In the genomic region with DNA sequence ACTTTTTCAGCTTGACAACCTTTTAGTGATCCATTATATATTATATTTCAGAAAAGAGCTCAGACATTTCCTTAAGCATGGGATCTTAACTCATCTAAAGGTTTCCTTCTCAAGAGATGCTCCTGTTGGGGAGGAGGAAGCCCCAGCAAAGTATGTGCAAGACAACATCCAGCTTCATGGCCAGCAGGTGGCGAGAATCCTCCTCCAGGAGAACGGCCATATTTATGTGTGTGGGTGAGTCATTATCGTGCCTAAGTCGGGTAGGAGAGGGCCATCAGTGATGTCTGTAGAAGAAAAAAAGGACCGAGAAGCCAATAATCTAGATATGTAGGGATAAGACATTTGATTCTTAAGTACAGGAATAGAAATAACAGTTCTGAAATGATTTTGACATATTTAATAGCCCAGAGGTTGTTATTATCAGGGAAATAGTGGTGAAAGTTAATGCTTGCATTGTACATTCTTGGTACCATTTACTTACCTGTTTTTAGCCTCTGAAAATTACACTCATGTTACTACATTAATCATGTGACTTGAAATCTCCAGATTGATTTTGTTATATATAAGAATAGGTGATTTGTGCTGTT, we compare ENCODE assay signal across 9 cellular contexts. TPM values are rescaled to one million over a fixed set of nuclear protein-coding genes. Genes with fewer than 3 reads are reported as not detected.
A peak's percentile ranks its signal among the peaks of the same experiment; 100 is the strongest.
DNase-seq lines count a peak whose midpoint lies in the region; ATAC-seq and TF ChIP-seq lines count a peak whose summit lies in the region.
"Had no signal": no experiment of that assay in that cellular context is flagged by ENCODE, and none has a peak within 500 bp of the region (broad histone marks: within the 10 kb centered on the region; RNA-seq: fewer than 3 reads in every experiment).

No MANE protein-coding gene starts in this region.

- H3K36me3 ChIP-seq in DND-41 (ENCODE audit: insufficient read depth, low read length) (peaks cover 92% of the 10 kb centered on the region), H7 (replicated peaks; ENCODE audit: control insufficient read depth, insufficient read depth, low read length) (peaks cover 32% of the 10 kb centered on the region), OCI-LY7 (ENCODE audit: insufficient read depth, low read length) (peaks cover 100% of the 10 kb centered on the region)

- H3K4me2 ChIP-seq in DND-41 (ENCODE audit: insufficient read depth, low read length): no peak overlapping the region
- H3K4me2 ChIP-seq in OCI-LY7 (ENCODE audit: low read length): no peak overlapping the region

- no peaks in the 10 kb centered on the region for H4K20me1 ChIP-seq in DND-41 (ENCODE audit: insufficient read depth, low read length)
- peaks cover 12% of the 10 kb centered on the region; the same call in 1 of the 2 replicates for H4K20me1 ChIP-seq in OCI-LY7 (ENCODE audit: insufficient read depth, low read length)

- CTCF ChIA-PET in OCI-LY7 (lab: Charles Lee; ENCODE audit: unreplicated experiment): interaction anchor here (0.9 kb wide), 1 partner anchor 10 kb away, joined by 3 read pairs; no protein-coding TSS in a partner anchor

- intact Hi-C loops in OCI-LY7 (cut with micrococcal nuclease; ENCODE audit: unreplicated experiment): no loop called here

- no peak overlapping the region for H3K9ac ChIP-seq in DND-41 (ENCODE audit: low read depth, low read length)

- H3K27me3 ChIP-seq in DND-41 (ENCODE audit: insufficient read depth, low read length, poor library complexity) (no peaks in the 10 kb centered on the region), H7 (ENCODE audit: control insufficient read depth, insufficient read depth, low read length) (no peaks in the 10 kb centered on the region)

- H3K27ac ChIP-seq in DND-41 (ENCODE audit: low read length) (no peak overlapping the region), OCI-LY7 (ENCODE audit: low read depth, low read length, poor library complexity, severe bottlenecking) (no peak overlapping the region)

- H2AFZ ChIP-seq in DND-41 (ENCODE audit: low read depth, low read length) (no peak overlapping the region), OCI-LY7 (ENCODE audit: low read length) (no peak overlapping the region)

- H3K4me1 ChIP-seq in DND-41 (ENCODE audit: insufficient read depth, low read length) (no peaks in the 10 kb centered on the region), OCI-LY7 (ENCODE audit: insufficient read depth, low read length, poor library complexity, severe bottlenecking) (no peaks in the 10 kb centered on the region)

- H3K4me3 ChIP-seq in DND-41 (ENCODE audit: low read depth in 1 of 2, low read length in 2 of 2) (no peak overlapping the region), H7 (ENCODE audit: insufficient read depth, low read depth, low read length) (no peak overlapping the region), OCI-LY7 (ENCODE audit: low read depth, low read length, poor library complexity, severe bottlenecking) (no peak overlapping the region), cardiac fibroblast (replicated peaks in 1 of 2; ENCODE audit: low read depth in 2 of 2, low read length in 2 of 2) (no peak overlapping the region)

- BruUV-seq in OCI-LY7 (replicated peaks; lab: Mats Ljungman, UMichigan): no TSS peak

- H3K79me2 ChIP-seq in DND-41 (ENCODE audit: insufficient read depth, low read length): no peaks in the 10 kb centered on the region
- no peaks in the 10 kb centered on the region for H3K79me2 ChIP-seq in OCI-LY7 (ENCODE audit: insufficient read depth, low read depth, low read length)

- POLR2A ChIA-PET in OCI-LY7 (lab: Charles Lee): interaction anchor here (1.2 to 1.5 kb wide), 2 partner anchors 11 to 29 kb away, joined by 3 to 4 read pairs; no protein-coding TSS in a partner anchor

- H3K9me3 Mint-ChIP-seq in progenitor cell of endocrine pancreas (ENCODE audit: low read depth): no peaks in the 10 kb centered on the region

- DNase-seq in DND-41 (peak; percentile 28), H7 (peak; percentile 22), OCI-LY7 (ENCODE audit: low spot score) (no peak), cardiac fibroblast (ENCODE audit: low read depth in 2 of 2) (peak; percentile 38 to 43), progenitor cell of endocrine pancreas (ENCODE audit: low spot score, unreplicated experiment) (no peak), DMS153 (lab: John Stamatoyannopoulos, UW) (no peak)

- H3K4me1 Mint-ChIP-seq in progenitor cell of endocrine pancreas (ENCODE audit: low read depth): no peaks in the 10 kb centered on the region

- peak; percentile 59 for TF ChIP-seq CTCF in DND-41 (IDR thresholded peaks at IDR 0.05; ENCODE audit: borderline replicate concordance, extremely low read depth, low read length, poor library complexity, severe bottlenecking)
- peak; percentile 67 for TF ChIP-seq CTCF in OCI-LY7 (conservative IDR thresholded peaks at IDR 0.05; ENCODE audit: low read length)
- peak; percentile 33 for TF ChIP-seq CTCF in cardiac fibroblast (IDR thresholded peaks at IDR 0.05; ENCODE audit: low read depth, low read length)
- peak; percentile 52 for TF ChIP-seq CTCF in progenitor cell of endocrine pancreas (IDR thresholded peaks at IDR 0.05; ENCODE audit: unreplicated experiment)

- H3K27ac Mint-ChIP-seq in progenitor cell of endocrine pancreas: no peak overlapping the region

- H3K4me3 Mint-ChIP-seq in progenitor cell of endocrine pancreas (ENCODE audit: low read depth): no peak overlapping the region

- no peaks in the 10 kb centered on the region for H3K27me3 Mint-ChIP-seq in progenitor cell of endocrine pancreas

- ATAC-seq in DND-41 (ENCODE audit: insufficient read depth, low read depth) (peak; percentile 65; the same call in 2 of the 3 replicates), GM21360 (IDR thresholded peaks at IDR 0.05; ENCODE audit: unreplicated experiment) (no peak), HG02970 (IDR thresholded peaks at IDR 0.05; ENCODE audit: low FRiP score, unreplicated experiment) (no peak)

- no peaks in the 10 kb centered on the region for H3K9me3 ChIP-seq in DND-41 (ENCODE audit: insufficient read depth, low read length, severe bottlenecking)
- H3K9me3 ChIP-seq in OCI-LY7 (ENCODE audit: low read length): no peaks in the 10 kb centered on the region

- peaks cover 49% of the 10 kb centered on the region for H3K36me3 Mint-ChIP-seq in progenitor cell of endocrine pancreas (ENCODE audit: insufficient read depth)

- H3K9me2 ChIP-seq in OCI-LY7 (ENCODE audit: insufficient read depth, low read length): no peaks in the 10 kb centered on the region

RNA-seq across cellular contexts. Expression of a gene that starts 28.2 kb away (rescaled TPM):
- total RNA-seq in H7 (2014; rRNA removed; shearing (Covaris generic)): 30.3 and 31.2 TPM in 2 replicates
- total RNA-seq in OCI-LY7 (2014; rRNA removed; shearing (Covaris generic)): 51.9 and 68.1 TPM in 2 replicates
- total RNA-seq in OCI-LY7 (2022): 67.1 and 72.6 TPM in 2 replicates
- total RNA-seq in progenitor cell of endocrine pancreas: 49.0 and 49.3 TPM in 2 replicates

RNA-seq across cellular contexts. Expression of a gene that starts 28.3 kb away (rescaled TPM):
- total RNA-seq in H7 (2014; rRNA removed; shearing (Covaris generic)): 15.4 and 16.4 TPM in 2 replicates
- 12.9 and 14.7 TPM in 2 replicates for total RNA-seq in OCI-LY7 (2014; rRNA removed; shearing (Covaris generic))
- total RNA-seq in OCI-LY7 (2022): 15.1 and 16.4 TPM in 2 replicates
- 9.4 and 11.1 TPM in 2 replicates for total RNA-seq in progenitor cell of endocrine pancreas

RNA-seq across cellular contexts. Expression of a gene that starts 46.2 kb away (rescaled TPM):
- 0.33 TPM in 1 of 2 replicates, not detected in the other for total RNA-seq in H7 (2014; rRNA removed; shearing (Covaris generic))
- not detected in 2 replicates for total RNA-seq in OCI-LY7 (2014; rRNA removed; shearing (Covaris generic))
- not detected in 2 replicates for total RNA-seq in OCI-LY7 (2022)
- 2.1 and 2.8 TPM in 2 replicates for total RNA-seq in progenitor cell of endocrine pancreas
- total RNA-seq: T-helper 2 cell treated with Interferon-gamma antibody and Interleukin-4, amounts not matched to agents 100 ng/mL and 5 ng/mL, for 36 hours had no signal

Comparison
In these comparisons a context has a peak if more than half of its experiments do, and no peak if none do; other contexts are left out.
1. DNase-seq: peak in DND-41 (single experiment), H7 (single experiment) and cardiac fibroblast (2 of 2); none in OCI-LY7 (single experiment), progenitor cell of endocrine pancreas (single experiment) and DMS153 (single experiment).
2. Peak in every context shown above with its lines, with median percentiles within 50 percentile points of each other: CTCF ChIP-seq.